In genomic region chr12:93467351-93468007, GRCh38 we compare ENCODE assay signal across 8 cellular contexts. TPM values are rescaled to one million over a fixed set of nuclear protein-coding genes. Genes with fewer than 3 reads are reported as not detected.
DNase-seq lines count a peak whose midpoint lies in the region; ATAC-seq and TF ChIP-seq lines count a peak whose summit lies in the region.

Gene MRPL42 (plus strand): TSS chr12:93467514. CDS start chr12:93469286, 1,772 bp downstream.

- H3K9me3 Mint-ChIP-seq in activated T-helper 2 cell treated with anti-CD3 and anti-CD28 coated beads, Interferon-gamma antibody, Interleukin-2, Interleukin-4, amounts not matched to agents 10 μg/mL and 5 μg/mL and 100 μg/mL, durations not matched to agents 14 hours and 24 hours and 36 hours = no peaks in the 10 kb centered on the region
- H3K9me3 Mint-ChIP-seq in nephron = no peaks in the 10 kb centered on the region
- H3K9me3 Mint-ChIP-seq in stimulated activated naive CD8-positive, alpha-beta T cell treated with anti-CD3 and anti-CD28 coated beads, Interleukin-15, Interleukin-2, amounts not matched to agents 100 ng/mL and 50 ng/mL, for 24 hours = no peaks in the 10 kb centered on the region

- TF ChIP-seq CTCF in LNCAP (IDR thresholded peaks at IDR 0.05) (peak; percentile 84), RWPE2 (IDR thresholded peaks at IDR 0.05; ENCODE audit: poor library complexity, severe bottlenecking) (peak; percentile 89), fibroblast of pulmonary artery (IDR thresholded peaks at IDR 0.05; ENCODE audit: low read length, missing control alignments) (peak; percentile 84), nephron (IDR thresholded peaks at IDR 0.05; ENCODE audit: unreplicated experiment in 3 of 3) (peak; percentile 72 to 88 (median 75))

- H3K36me3 ChIP-seq in RWPE2 (ENCODE audit: low read depth) = peaks cover 36% of the 10 kb centered on the region

- DNase-seq in ELR (ENCODE audit: low read depth) = peak; percentile 92
- DNase-seq in GOT3 (lab: John Stamatoyannopoulos, UW) = peak; percentile 46
- DNase-seq in RWPE2 (ENCODE audit: low spot score) = peak; percentile 74
- DNase-seq in activated T-helper 2 cell treated with anti-CD3 and anti-CD28 coated beads, Interferon-gamma antibody, Interleukin-2, Interleukin-4, amounts not matched to agents 10 μg/mL and 5 μg/mL and 100 μg/mL, durations not matched to agents 14 hours and 24 hours and 36 hours (ENCODE audit: low spot score) = peak; percentile 91
- DNase-seq in fibroblast of pulmonary artery (ENCODE audit: low read depth) = peak; percentile 90

- H3K36me3 Mint-ChIP-seq in activated T-helper 2 cell treated with anti-CD3 and anti-CD28 coated beads, Interferon-gamma antibody, Interleukin-2, Interleukin-4, amounts not matched to agents 10 μg/mL and 5 μg/mL and 100 μg/mL, durations not matched to agents 14 hours and 24 hours and 36 hours (ENCODE audit: low read depth) = peaks cover 23% of the 10 kb centered on the region
- H3K36me3 Mint-ChIP-seq in nephron (ENCODE audit: low read depth) = peaks cover 20% of the 10 kb centered on the region
- peaks cover 31% of the 10 kb centered on the region for H3K36me3 Mint-ChIP-seq in stimulated activated naive CD8-positive, alpha-beta T cell treated with anti-CD3 and anti-CD28 coated beads, Interleukin-15, Interleukin-2, amounts not matched to agents 100 ng/mL and 50 ng/mL, for 24 hours (ENCODE audit: low read depth)

- H3K4me3 Mint-ChIP-seq in activated T-helper 2 cell treated with anti-CD3 and anti-CD28 coated beads, Interferon-gamma antibody, Interleukin-2, Interleukin-4, amounts not matched to agents 10 μg/mL and 5 μg/mL and 100 μg/mL, durations not matched to agents 14 hours and 24 hours and 36 hours (ENCODE audit: low read depth) = peak within 1 kb of the TSS; percentile 86
- peak within 1 kb of the TSS; percentile 83 to 97 (median 94) for H3K4me3 Mint-ChIP-seq in nephron
- peak within 1 kb of the TSS; percentile 95 for H3K4me3 Mint-ChIP-seq in stimulated activated naive CD8-positive, alpha-beta T cell treated with anti-CD3 and anti-CD28 coated beads, Interleukin-15, Interleukin-2, amounts not matched to agents 100 ng/mL and 50 ng/mL, for 24 hours

- H3K27ac ChIP-seq in RWPE2 (ENCODE audit: poor library complexity, severe bottlenecking) = peak within 1 kb of the TSS; percentile 46

- peak within 1 kb of the TSS; percentile 69 for H3K4me3 ChIP-seq in RWPE2 (ENCODE audit: severe bottlenecking)
- H3K4me3 ChIP-seq in fibroblast of pulmonary artery (replicated peaks; ENCODE audit: low read depth, low read length) = peak within 1 kb of the TSS; percentile 90

- H3K27me3 Mint-ChIP-seq in activated T-helper 2 cell treated with anti-CD3 and anti-CD28 coated beads, Interferon-gamma antibody, Interleukin-2, Interleukin-4, amounts not matched to agents 10 μg/mL and 5 μg/mL and 100 μg/mL, durations not matched to agents 14 hours and 24 hours and 36 hours (ENCODE audit: low read depth) = no peaks in the 10 kb centered on the region
- H3K27me3 Mint-ChIP-seq in nephron (ENCODE audit: low read depth) = no peaks in the 10 kb centered on the region
- H3K27me3 Mint-ChIP-seq in stimulated activated naive CD8-positive, alpha-beta T cell treated with anti-CD3 and anti-CD28 coated beads, Interleukin-15, Interleukin-2, amounts not matched to agents 100 ng/mL and 50 ng/mL, for 24 hours = no peaks in the 10 kb centered on the region

- peaks cover 29% of the 10 kb centered on the region for H3K4me1 Mint-ChIP-seq in activated T-helper 2 cell treated with anti-CD3 and anti-CD28 coated beads, Interferon-gamma antibody, Interleukin-2, Interleukin-4, amounts not matched to agents 10 μg/mL and 5 μg/mL and 100 μg/mL, durations not matched to agents 14 hours and 24 hours and 36 hours (ENCODE audit: low read depth)
- peaks cover 30% of the 10 kb centered on the region for H3K4me1 Mint-ChIP-seq in nephron
- peaks cover 34% of the 10 kb centered on the region for H3K4me1 Mint-ChIP-seq in stimulated activated naive CD8-positive, alpha-beta T cell treated with anti-CD3 and anti-CD28 coated beads, Interleukin-15, Interleukin-2, amounts not matched to agents 100 ng/mL and 50 ng/mL, for 24 hours (ENCODE audit: low read depth)

- ATAC-seq in RWPE2 (ENCODE audit: low read depth) = peak; percentile 92

- H3K27me3 ChIP-seq in RWPE2 (ENCODE audit: insufficient read depth, poor library complexity, severe bottlenecking) = no peaks in the 10 kb centered on the region

- peak within 1 kb of the TSS; percentile 86 for H3K27ac Mint-ChIP-seq in activated T-helper 2 cell treated with anti-CD3 and anti-CD28 coated beads, Interferon-gamma antibody, Interleukin-2, Interleukin-4, amounts not matched to agents 10 μg/mL and 5 μg/mL and 100 μg/mL, durations not matched to agents 14 hours and 24 hours and 36 hours
- H3K27ac Mint-ChIP-seq in nephron = peak within 1 kb of the TSS; percentile 76 to 94 (median 92)
- peak within 1 kb of the TSS; percentile 88 for H3K27ac Mint-ChIP-seq in stimulated activated naive CD8-positive, alpha-beta T cell treated with anti-CD3 and anti-CD28 coated beads, Interleukin-15, Interleukin-2, amounts not matched to agents 100 ng/mL and 50 ng/mL, for 24 hours

- peaks cover 15% of the 10 kb centered on the region for H3K4me1 ChIP-seq in RWPE2 (ENCODE audit: insufficient read depth, poor library complexity, severe bottlenecking)

- intact Hi-C loops in activated T-helper 2 cell treated with anti-CD3 and anti-CD28 coated beads, Interferon-gamma antibody, Interleukin-2, Interleukin-4, amounts not matched to agents 10 μg/mL and 5 μg/mL and 100 μg/mL, durations not matched to agents 14 hours and 24 hours and 36 hours (cut with micrococcal nuclease) = loop anchor here (1.0 kb wide), 3 partner anchors 25 to 104 kb away; partner anchors contain the start of gene NUDT4

- H3K9me3 ChIP-seq in RWPE2 (ENCODE audit: severe bottlenecking) = no peaks in the 10 kb centered on the region

RNA-seq across cellular contexts. Expression of gene MRPL42, which starts in this region (rescaled TPM):
- 80.5 and 89.3 TPM in 2 replicates for total RNA-seq in activated T-helper 2 cell treated with anti-CD3 and anti-CD28 coated beads, Interferon-gamma antibody, Interleukin-2, Interleukin-4, amounts not matched to agents 10 μg/mL and 5 μg/mL and 100 μg/mL, durations not matched to agents 14 hours and 24 hours and 36 hours

Comparison
In these comparisons a context has a peak if more than half of its experiments do, and no peak if none do; other contexts are left out.
1. Peak in every context shown above with its lines: DNase-seq, ATAC-seq, H3K4me3 ChIP-seq and H3K27ac ChIP-seq.